In the genomic region with DNA sequence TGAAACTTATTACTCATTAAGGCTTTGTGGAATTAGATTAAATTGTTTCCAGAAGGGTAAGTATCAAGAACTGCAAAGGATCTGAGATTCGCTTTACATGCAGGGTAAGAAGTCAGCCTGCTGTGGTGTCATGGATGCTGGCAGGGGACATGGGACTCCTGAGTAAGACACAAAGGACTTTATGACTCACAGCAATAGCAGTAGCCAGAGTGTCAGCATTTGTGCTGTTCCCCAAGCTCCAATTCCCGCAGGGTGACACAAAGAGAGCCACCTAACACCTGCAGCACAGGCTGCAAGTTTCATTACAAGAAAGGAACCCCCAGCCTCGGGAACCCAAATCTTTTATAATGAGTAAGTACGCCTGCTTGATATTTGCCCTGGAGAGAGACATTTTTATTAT, we compare ENCODE assay signal across 18 cellular contexts.
"Had no signal": no experiment of that assay in that cellular context is flagged by ENCODE, and none has a peak within 500 bp of the region (broad histone marks: within the 10 kb centered on the region; RNA-seq: fewer than 3 reads in every experiment).

No MANE protein-coding gene starts in this region.

- H3K27ac Mint-ChIP-seq: activated T-helper 1 cell treated with anti-CD3 and anti-CD28 coated beads, Interleukin-12 subunit alpha, Interleukin-12 subunit beta, Interleukin-2, Interleukin-4 antibody, amounts not matched to agents 30 ng/mL and 10 ng/mL and 1 ng/mL, durations not matched to agents 14 hours and 24 hours and 36 hours; brain; memory B cell; naive thymus-derived CD8-positive, alpha-beta T cell had no signal

- ATAC-seq: left ventricle myocardium superior; naive thymus-derived CD8-positive, alpha-beta T cell had no signal

- FAIRE-seq: endothelial cell of umbilical vein had no signal

- H3K36me3 Mint-ChIP-seq: brain had no signal

- H3K4me1 ChIP-seq: esophagus squamous epithelium, right atrium auricular region had no signal

- H3K4me3 ChIP-seq: esophagus squamous epithelium, right atrium auricular region, skin epidermis had no signal

- H3K4me1 Mint-ChIP-seq: brain; central memory CD8-positive, alpha-beta T cell; naive thymus-derived CD8-positive, alpha-beta T cell had no signal

- H3K27me3 ChIP-seq: right atrium auricular region had no signal

- H3K4me3 Mint-ChIP-seq: activated T-helper 1 cell treated with anti-CD3 and anti-CD28 coated beads, Interleukin-12 subunit alpha, Interleukin-12 subunit beta, Interleukin-2, Interleukin-4 antibody, amounts not matched to agents 30 ng/mL and 10 ng/mL and 1 ng/mL, durations not matched to agents 14 hours and 24 hours and 36 hours; brain; central memory CD8-positive, alpha-beta T cell; memory B cell; naive thymus-derived CD8-positive, alpha-beta T cell had no signal

- DNase-seq: activated naive CD4-positive, alpha-beta T cell treated with anti-CD3 and anti-CD28 coated beads, Interleukin-2, amount 50 U/mL, for 16 hours; amygdala; cortex of kidney; effector CD4-positive, alpha-beta T cell; esophagus squamous epithelium; hippocampal formation; left ventricle myocardium superior; naive thymus-derived CD8-positive, alpha-beta T cell; posterior cingulate gyrus; SW 1271; T-helper 9 cell had no signal

- H3K36me3 ChIP-seq: esophagus squamous epithelium, right atrium auricular region had no signal

- H3K27ac ChIP-seq: esophagus squamous epithelium, right atrium auricular region, skin epidermis had no signal
